In the genomic region with DNA sequence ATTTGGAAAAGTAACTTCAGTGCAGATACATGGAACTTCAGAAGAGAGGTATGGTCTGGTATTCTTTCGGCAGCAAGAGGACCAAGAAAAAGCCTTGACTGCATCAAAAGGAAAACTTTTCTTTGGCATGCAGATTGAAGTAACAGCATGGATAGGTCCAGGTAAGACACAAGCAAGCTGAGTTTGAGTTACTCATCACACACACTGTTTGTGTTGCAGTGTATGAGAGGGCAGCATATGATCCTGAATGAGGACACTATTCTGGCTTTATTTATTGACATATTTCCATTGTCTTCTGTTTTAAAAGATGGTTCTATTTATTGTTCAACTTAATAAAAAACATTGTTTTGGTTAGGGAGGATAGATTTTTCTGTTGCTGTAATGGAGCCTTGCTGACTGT, we compare ENCODE assay signal across 26 cellular contexts.
"Had no signal": no experiment of that assay in that cellular context is flagged by ENCODE, and none has a peak within 500 bp of the region (broad histone marks: within the 10 kb centered on the region; RNA-seq: fewer than 3 reads in every experiment).

No MANE protein-coding gene starts in this region.

- H3K4me3 ChIP-seq: ascending aorta, PC-9 had no signal

- ATAC-seq: activated CD4-positive, alpha-beta T cell treated with anti-CD3 and anti-CD28 coated beads for 36 hours; activated CD4-positive, CD25-positive, alpha-beta regulatory T cell treated with anti-CD3 and anti-CD28 coated beads, Interleukin-2, amount 50 U/mL, for 24 hours; activated CD8-positive, alpha-beta T cell treated with anti-CD3 and anti-CD28 coated beads, Interleukin-2, amount 10 ng/mL, durations not matched to agents 7 days and 5 days; activated T-cell treated with anti-CD3 and anti-CD28 coated beads, Interleukin-2, amount 50 U/mL, for 4 hours had no signal

- H2AFZ ChIP-seq: PC-9 had no signal

- DNase-seq: activated CD4-positive, alpha-beta T cell treated with anti-CD3 and anti-CD28 coated beads for 36 hours; activated CD4-positive, alpha-beta T cell treated with anti-CD3 and anti-CD28 coated beads, Interleukin-2, amount 10 ng/mL, durations not matched to agents 7 days and 5 days; activated CD4-positive, alpha-beta T cell treated with anti-CD3 and anti-CD28 coated beads, Interleukin-2, amount 50 U/mL, for 48 hours; activated CD8-positive, alpha-beta T cell treated with anti-CD3 and anti-CD28 coated beads, Interleukin-2, amount 10 ng/mL, durations not matched to agents 7 days and 5 days; activated effector memory CD4-positive, alpha-beta T cell treated with Interleukin-2 at 50 U/mL for 16 hours; activated naive CD4-positive, alpha-beta T cell treated with anti-CD3 and anti-CD28 coated beads, Interleukin-2, amount 10 ng/mL, durations not matched to agents 7 days and 5 days; activated T-cell treated with anti-CD3 and anti-CD28 coated beads, Interleukin-2, amount 50 U/mL, for 4 hours; amygdala; NCI-H1092 treated with DMSO at 0.1 percent for 48 hours; NCI-H1417; NCI-H146; NCI-H187; NCI-H2029 treated with DMSO at 0.1 percent for 48 hours; NCI-H2107; NCI-H2171; NCI-H510A; NCI-H526; NCI-H748 treated with DMSO at 0.1 percent for 48 hours; NK-92 treated with Interleukin-12 subunit alpha and Interleukin-12 subunit beta, amount 100 ng/mL, for 24 hours; Right ventricle myocardium superior; T1000 had no signal

- H3K4me3 Mint-ChIP-seq: activated CD4-positive, alpha-beta T cell treated with anti-CD3 and anti-CD28 coated beads for 36 hours; activated CD4-positive, alpha-beta T cell treated with anti-CD3 and anti-CD28 coated beads, Interleukin-2, amount 10 ng/mL, durations not matched to agents 7 days and 5 days; activated CD8-positive, alpha-beta T cell treated with anti-CD3 and anti-CD28 coated beads, Interleukin-2, amount 10 ng/mL, durations not matched to agents 7 days and 5 days; activated naive CD4-positive, alpha-beta T cell treated with anti-CD3 and anti-CD28 coated beads, Interleukin-2, amount 10 ng/mL, durations not matched to agents 7 days and 5 days; activated naive CD8-positive, alpha-beta T cell; activated T-cell treated with anti-CD3 and anti-CD28 coated beads, Interleukin-2, amount 50 U/mL, for 4 hours had no signal

- H3K27me3 Mint-ChIP-seq: activated CD4-positive, alpha-beta T cell treated with anti-CD3 and anti-CD28 coated beads for 36 hours; activated CD4-positive, alpha-beta T cell treated with anti-CD3 and anti-CD28 coated beads, Interleukin-2, amount 10 ng/mL, durations not matched to agents 7 days and 5 days; activated naive CD4-positive, alpha-beta T cell treated with anti-CD3 and anti-CD28 coated beads, Interleukin-2, amount 10 ng/mL, durations not matched to agents 7 days and 5 days; activated naive CD8-positive, alpha-beta T cell had no signal

- H3K9me3 ChIP-seq: ascending aorta had no signal

- H3K4me2 ChIP-seq: KMS-11, PC-9 had no signal

- H3K27ac ChIP-seq: ascending aorta, KMS-11, PC-9 had no signal

- H3K9me3 Mint-ChIP-seq: activated CD4-positive, alpha-beta T cell treated with anti-CD3 and anti-CD28 coated beads, Interleukin-2, amount 10 ng/mL, durations not matched to agents 7 days and 5 days; activated naive CD4-positive, alpha-beta T cell treated with anti-CD3 and anti-CD28 coated beads, Interleukin-2, amount 10 ng/mL, durations not matched to agents 7 days and 5 days; activated T-cell treated with anti-CD3 and anti-CD28 coated beads, Interleukin-2, amount 50 U/mL, for 4 hours had no signal

- H3K27me3 ChIP-seq: ascending aorta had no signal

- H3K36me3 Mint-ChIP-seq: activated naive CD8-positive, alpha-beta T cell had no signal

- H3K9ac ChIP-seq: KMS-11 had no signal

- H3K27ac Mint-ChIP-seq: activated CD4-positive, alpha-beta T cell treated with anti-CD3 and anti-CD28 coated beads for 36 hours; activated CD4-positive, alpha-beta T cell treated with anti-CD3 and anti-CD28 coated beads, Interleukin-2, amount 10 ng/mL, durations not matched to agents 7 days and 5 days; activated CD8-positive, alpha-beta T cell treated with anti-CD3 and anti-CD28 coated beads, Interleukin-2, amount 10 ng/mL, durations not matched to agents 7 days and 5 days; activated naive CD8-positive, alpha-beta T cell had no signal
